In genomic region chr15:70091649-70092461, GRCh38 we compare ENCODE assay signal across 9 cellular contexts. TPM values are rescaled to one million over a fixed set of nuclear protein-coding genes. Genes with fewer than 3 reads are reported as not detected.
DNase-seq lines count a peak whose midpoint lies in the region; ATAC-seq and TF ChIP-seq lines count a peak whose summit lies in the region.
"Had no signal": no experiment of that assay in that cellular context is flagged by ENCODE, and none has a peak within 500 bp of the region (broad histone marks: within the 10 kb centered on the region; RNA-seq: fewer than 3 reads in every experiment).

No MANE protein-coding gene starts in this region.

- no peak for TF ChIP-seq POLR2A in prostate gland (IDR thresholded peaks at IDR 0.05)

- H3K4me3 Mint-ChIP-seq in osteocyte (ENCODE audit: unreplicated experiment), result no peak overlapping the region

- H3K27me3 ChIP-seq in duodenal mucosa (ENCODE audit: control insufficient read depth in 1 of 2, insufficient read depth in 2 of 2, low read length in 2 of 2) (no peaks in the 10 kb centered on the region), prostate gland (replicated peaks; ENCODE audit: insufficient read depth) (no peaks in the 10 kb centered on the region)

- H3K27me3 Mint-ChIP-seq in osteocyte (ENCODE audit: unreplicated experiment), result no peaks in the 10 kb centered on the region

- H3K27ac Mint-ChIP-seq in osteocyte (ENCODE audit: unreplicated experiment), result no peak overlapping the region

- no peak for TF ChIP-seq CTCF in prostate gland (IDR thresholded peaks at IDR 0.05)
- TF ChIP-seq CTCF in osteocyte (IDR thresholded peaks at IDR 0.05), result no peak

- WGBS in prostate gland, result 38% methylated on average over 12 of the region's 12 CpGs

- peaks cover 67 to 75% of the 10 kb centered on the region in 2 donors for H3K4me1 ChIP-seq in duodenal mucosa (ENCODE audit: control insufficient read depth in 1 of 2, insufficient read depth in 2 of 2, low read length in 2 of 2)
- H3K4me1 ChIP-seq in prostate gland (replicated peaks), result peaks cover 37% of the 10 kb centered on the region

- ATAC-seq in HG03442 (IDR thresholded peaks at IDR 0.05; ENCODE audit: unreplicated experiment) (no peak), GM19395 (IDR thresholded peaks at IDR 0.05; ENCODE audit: unreplicated experiment) (no peak)

- H3K9ac ChIP-seq in duodenal mucosa (ENCODE audit: low read depth in 1 of 2, low read length in 2 of 2), result peak overlapping the region; percentile 29 to 63

- H3K9me3 Mint-ChIP-seq in osteocyte (ENCODE audit: unreplicated experiment), result no peaks in the 10 kb centered on the region

- H3K27ac ChIP-seq in duodenal mucosa (ENCODE audit: low read depth, low read length) (peak overlapping the region; percentile 42), prostate gland (peak overlapping the region in 1 of 2 donors; percentile 46)
- H3K27ac ChIP-seq: HL-60 had no signal

- intact Hi-C loops in prostate gland (cut with DNase I), result loop anchor here (10.0 kb wide), 3 partner anchors 373 to 627 kb away; no protein-coding TSS in a partner anchor

- H3K4me1 Mint-ChIP-seq in osteocyte (ENCODE audit: unreplicated experiment), result peaks cover 27% of the 10 kb centered on the region

- DNase-seq in HUDEP-2 (lab: John Stamatoyannopoulos, UW; ENCODE audit: unreplicated experiment in 76 of 76) (peak in 68 of 76 experiments; percentile 13 to 85 (median 58)), NCI-H748 treated with DMSO at 0.1 percent for 48 hours (lab: John Stamatoyannopoulos, UW) (peak; percentile 60), prostate gland (ENCODE audit: low spot score) (peak; percentile 52), osteocyte (ENCODE audit: extremely low spot score, unreplicated experiment) (no peak), 8988T (no peak)

- H3K4me3 ChIP-seq in duodenal mucosa (ENCODE audit: low read depth in 1 of 2, low read length in 2 of 2) (peak overlapping the region; percentile 48 to 97), prostate gland (peak overlapping the region; percentile 7 to 30)

- H3K36me3 Mint-ChIP-seq in osteocyte (ENCODE audit: unreplicated experiment), result peaks cover 27% of the 10 kb centered on the region

- no peaks in the 10 kb centered on the region for H3K9me3 ChIP-seq in duodenal mucosa (ENCODE audit: control insufficient read depth in 1 of 2, low read length in 2 of 2)
- H3K9me3 ChIP-seq in prostate gland, result no peaks in the 10 kb centered on the region

- H3K36me3 ChIP-seq in duodenal mucosa (ENCODE audit: control insufficient read depth in 1 of 2, insufficient read depth in 2 of 2, low read length in 2 of 2) (peaks cover 4 to 18% of the 10 kb centered on the region in 2 donors), prostate gland (no peaks in the 10 kb centered on the region)

RNA-seq across cellular contexts. Expression of gene TLE3, which starts 5.9 kb away (rescaled TPM):
- total RNA-seq in prostate gland, result 100 to 1,000 TPM; 157 to 246 TPM
- 27.8 and 28.8 TPM in 2 replicates for total RNA-seq in osteocyte

Comparison
In these comparisons a context has a peak if more than half of its experiments do, and no peak if none do; other contexts are left out.
1. DNase-seq: peak in HUDEP-2 (68 of 76), NCI-H748 treated with DMSO at 0.1 percent for 48 hours (single experiment) and prostate gland (single experiment); none in osteocyte (single experiment) and 8988T (single experiment).